ENCODE assay signal across 13 cellular contexts in genomic region chr5:159975462-159976019, GRCh38. TPM values are rescaled to one million over a fixed set of nuclear protein-coding genes. Genes with fewer than 3 reads are reported as not detected.
DNase-seq lines count a peak whose midpoint lies in the region; ATAC-seq, FAIRE-seq and TF ChIP-seq lines count a peak whose summit lies in the region.
"Had no signal": no experiment of that assay in that cellular context is flagged by ENCODE, and none has a peak within 500 bp of the region (broad histone marks: within the 10 kb centered on the region; RNA-seq: fewer than 3 reads in every experiment).

No MANE protein-coding gene starts in this region.

- H3K14ac ChIP-seq in IMR-90 (replicated peaks; ENCODE audit: low read depth, low read length) = peak overlapping the region; percentile 54

- dilution Hi-C loops in IMR-90 (cut with HindIII; ENCODE audit: low sequenced_read_pairs, unreplicated experiment) = no loop called here

- peak overlapping the region; percentile 77 for H3K27ac ChIP-seq in IMR-90 (ENCODE audit: insufficient read depth, low read length)
- H3K27ac ChIP-seq in left lung = no peak overlapping the region
- H3K27ac ChIP-seq: neutrophil had no signal

- H3K4me1 ChIP-seq in IMR-90 (ENCODE audit: control insufficient read depth, insufficient read depth, low read length) = peaks cover 19% of the 10 kb centered on the region
- H3K4me1 ChIP-seq in left lung = peaks cover 0 to 4% of the 10 kb centered on the region in 2 donors

- H3K4me2 ChIP-seq in IMR-90 (ENCODE audit: low read depth, low read length) = peak overlapping the region; percentile 15; the same call in 1 of the 2 replicates

- TF ChIP-seq CTCF in IMR-90 (conservative IDR thresholded peaks at IDR 0.05; ENCODE audit: low read depth, low read length) (peak; percentile 74), bronchial epithelial cell (IDR thresholded peaks at IDR 0.05; ENCODE audit: insufficient read depth, low read length, severe bottlenecking) (no peak), left lung (IDR thresholded peaks at IDR 0.05) (no peak), natural killer cell (IDR thresholded peaks at IDR 0.05) (no peak)

- peak overlapping the region; percentile 83 for H3K4ac ChIP-seq in IMR-90 (ENCODE audit: low read depth, low read length)

- no peak overlapping the region for H3K4me3 ChIP-seq in IMR-90 (ENCODE audit: insufficient read depth, low read depth, low read length)
- no peak overlapping the region for H3K4me3 ChIP-seq in bronchial epithelial cell (ENCODE audit: low read depth, low read length)
- no peak overlapping the region for H3K4me3 ChIP-seq in left lung

- DNase-seq in AG20443 (ENCODE audit: low spot score) = peak; percentile 92
- peak; percentile 97 for DNase-seq in IMR-90
- peak; percentile 61 for DNase-seq in bronchial epithelial cell (ENCODE audit: low read depth)
- no peak for DNase-seq in left lung
- DNase-seq in NCI-H187 treated with DMSO at 0.1 percent for 48 hours (lab: John Stamatoyannopoulos, UW) = no peak
- no peak for DNase-seq in natural killer cell
- DNase-seq: Karpas-422 had no signal

- H3K4me3 Mint-ChIP-seq in natural killer cell = no peak overlapping the region
- H3K4me3 Mint-ChIP-seq: stimulated activated naive CD8-positive, alpha-beta T cell treated with anti-CD3 and anti-CD28 coated beads, Interleukin-15, Interleukin-2, amounts not matched to agents 100 ng/mL and 50 ng/mL, for 24 hours had no signal

- H3K9ac ChIP-seq in IMR-90 (ENCODE audit: low read depth, low read length) = 0 out of 2 replicates have a peak overlapping the region, but pooled peaks have one; percentile 30

- peak overlapping the region; percentile 87 for H2BK5ac ChIP-seq in IMR-90 (ENCODE audit: low read depth, low read length, poor library complexity, severe bottlenecking)

- H3K9me3 ChIP-seq in IMR-90 (ENCODE audit: control insufficient read depth, insufficient read depth, low read length) (no peaks in the 10 kb centered on the region), left lung (no peaks in the 10 kb centered on the region)
- H3K9me3 ChIP-seq: neutrophil had no signal

- peak overlapping the region; percentile 84 for H2AFZ ChIP-seq in IMR-90 (replicated peaks; ENCODE audit: low read length, poor library complexity)

- no peaks in the 10 kb centered on the region for H3K36me3 ChIP-seq in IMR-90 (ENCODE audit: control insufficient read depth, insufficient read depth, low read length)
- no peaks in the 10 kb centered on the region for H3K36me3 ChIP-seq in bronchial epithelial cell (ENCODE audit: control insufficient read depth, insufficient read depth, low read length)
- H3K36me3 ChIP-seq in left lung = no peaks in the 10 kb centered on the region
- H3K36me3 ChIP-seq: neutrophil had no signal

- CTCF ChIA-PET in IMR-90 (lab: Yijun Ruan, JAX) = interaction anchor here (1.5 to 2.6 kb wide), 3 partner anchors 11 to 45 kb away, joined by 4 to 13 read pairs (median 5); no protein-coding TSS in a partner anchor

- H2BK120ac ChIP-seq in IMR-90 (ENCODE audit: low read depth, low read length) = peak overlapping the region; percentile 98

- BruUV-seq in IMR-90 (replicated peaks; lab: Mats Ljungman, UMichigan) = no TSS peak

- 38% methylated on average over 1 of the region's 2 CpGs; no CpG with 5 or more reads in 1 of the 2 experiments for WGBS in IMR-90 (ENCODE audit: extremely low coverage in 2 of 2, insufficient read length in 1 of 2), 2 experiments

- intact Hi-C loops in IMR-90 (cut with micrococcal nuclease) = loop anchor here (1.0 to 10.0 kb wide), 6 partner anchors 34 to 811 kb away; partner anchors contain the start of genes RNF145 and TTC1
- intact Hi-C loops in left lung (cut with DNase I) = no loop called here
- intact Hi-C loops in natural killer cell (cut with micrococcal nuclease) = no loop called here

- peak overlapping the region; percentile 98 for H2BK20ac ChIP-seq in IMR-90 (ENCODE audit: low read depth, low read length)

- peaks cover 3% of the 10 kb centered on the region; the same call in 1 of the 2 replicates for H4K20me1 ChIP-seq in IMR-90 (ENCODE audit: insufficient read depth, low read length)

- FAIRE-seq in bronchial epithelial cell (lab: Jason Lieb, UNC) = no peak
- FAIRE-seq: colon, G401.6 had no signal

- H3K36me3 Mint-ChIP-seq in natural killer cell = peaks cover 8% of the 10 kb centered on the region

- H3K27ac Mint-ChIP-seq in natural killer cell = no peak overlapping the region
- H3K27ac Mint-ChIP-seq: stimulated activated naive CD8-positive, alpha-beta T cell treated with anti-CD3 and anti-CD28 coated beads, Interleukin-15, Interleukin-2, amounts not matched to agents 100 ng/mL and 50 ng/mL, for 24 hours had no signal

- H4K5ac ChIP-seq in IMR-90 (ENCODE audit: low read depth, low read length) = peak overlapping the region; percentile 75

- H3K4me1 Mint-ChIP-seq in natural killer cell = peaks cover 5 to 6% of the 10 kb centered on the region in 2 donors

- H3K27me3 ChIP-seq in IMR-90 (ENCODE audit: control insufficient read depth, insufficient read depth, low read length) (no peaks in the 10 kb centered on the region), bronchial epithelial cell (ENCODE audit: control insufficient read depth, insufficient read depth, low read length) (no peaks in the 10 kb centered on the region), left lung (peaks cover 28 to 43% of the 10 kb centered on the region in 2 donors)

- TF ChIP-seq POLR2A in IMR-90 (IDR thresholded peaks at IDR 0.05; ENCODE audit: low read depth, low read length) = no peak

- H4K91ac ChIP-seq in IMR-90 (ENCODE audit: insufficient read depth, low read depth, low read length) = peak overlapping the region; percentile 90

- H3K79me1 ChIP-seq in IMR-90 (ENCODE audit: low read depth in 1 of 2, low read length in 2 of 2) = peaks cover 0 to 2% of the 10 kb centered on the region in 2 experiments; a peak in 2 of 4 replicates

- peaks cover 16% of the 10 kb centered on the region for H3K9me1 ChIP-seq in IMR-90 (ENCODE audit: insufficient read depth, low read length)

- peak overlapping the region; percentile 55; the same call in 1 of the 2 replicates for H3K18ac ChIP-seq in IMR-90 (ENCODE audit: low read depth, low read length)

- peak overlapping the region; percentile 32 to 86 for H4K8ac ChIP-seq in IMR-90 (ENCODE audit: low read depth in 2 of 2, low read length in 2 of 2)

- peak overlapping the region; percentile 61 for H2AK9ac ChIP-seq in IMR-90 (replicated peaks; ENCODE audit: low read depth, low read length, poor library complexity)

- H2BK15ac ChIP-seq in IMR-90 (ENCODE audit: low read depth, low read length) = peak overlapping the region; percentile 88; the same call in 2 of the 3 replicates

- peak overlapping the region; percentile 92; the same call in 1 of the 2 replicates for H2AK5ac ChIP-seq in IMR-90 (ENCODE audit: low read depth, low read length)

- peak overlapping the region; percentile 76 for H3K56ac ChIP-seq in IMR-90 (ENCODE audit: extremely low read depth, insufficient read depth, low read length)

- ATAC-seq in IMR-90 (ENCODE audit: low read depth) (peak; percentile 95), left lung (peak; percentile 56), natural killer cell (no peak), GM19455 (IDR thresholded peaks at IDR 0.05; ENCODE audit: unreplicated experiment) (no peak), GM19023 (IDR thresholded peaks at IDR 0.05; ENCODE audit: unreplicated experiment) (no peak)

- peaks cover 52 to 76% of the 10 kb centered on the region in 2 donors for H3K27me3 Mint-ChIP-seq in natural killer cell (ENCODE audit: low read depth in 2 of 2)

- H3K9me3 Mint-ChIP-seq in natural killer cell = no peaks in the 10 kb centered on the region
- H3K9me3 Mint-ChIP-seq: stimulated activated naive CD8-positive, alpha-beta T cell treated with anti-CD3 and anti-CD28 coated beads, Interleukin-15, Interleukin-2, amounts not matched to agents 100 ng/mL and 50 ng/mL, for 24 hours had no signal

- peak overlapping the region; percentile 28 for H3K23ac ChIP-seq in IMR-90 (ENCODE audit: low read depth, low read length)

- in situ Hi-C loops in IMR-90 (cut with MboI; ENCODE audit: low sequenced_read_pairs) = no loop called here

- peak; percentile 69 for TF ChIP-seq RAD21 in IMR-90 (IDR thresholded peaks at IDR 0.05; ENCODE audit: low read length)

- POLR2A ChIA-PET in IMR-90 (lab: Charles Lee; ENCODE audit: unreplicated experiment) = no interaction called here

TF ChIP-seq in IMR-90, 13 proteins besides CTCF, POLR2A, EP300 and RAD21:
- peak; percentile 30; the same call in 1 of the 2 replicates for TF ChIP-seq BHLHE40 (IDR thresholded peaks at IDR 0.05; ENCODE audit: low read depth, low read length)
- no peak for TF ChIP-seq RCOR1 (IDR thresholded peaks at IDR 0.05; ENCODE audit: insufficient replicate concordance, low read length)
- TF ChIP-seq SMC3 (IDR thresholded peaks at IDR 0.05; ENCODE audit: low read depth, low read length) = peak; percentile 14; the same call in 1 of the 2 replicates

RNA-seq across cellular contexts. Expression of gene TTC1, which starts 33.4 kb away (rescaled TPM):
- total RNA-seq in IMR-90 (2012; rRNA removed) = 23.1 and 46.9 TPM in 2 replicates
- 36.0 and 41.1 TPM in 2 replicates for polyA plus RNA-seq in IMR-90 (2012; rRNA removed)
- 6.2 and 23.5 TPM in 2 replicates for polyA plus RNA-seq in IMR-90 (2012; cell fraction: cytosol; rRNA removed)
- polyA plus RNA-seq in IMR-90 (2012; cell fraction: nucleus; rRNA removed; ENCODE audit: low replicate concordance) = 2.0 and 11.3 TPM in 2 replicates
- 25.5 and 42.4 TPM in 2 replicates for total RNA-seq in bronchial epithelial cell
- total RNA-seq in left lung = 10 to 100 TPM; 43.1 to 51.8 TPM
- 10 to 100 TPM; 28.1 to 34.9 (median 33.6) TPM for total RNA-seq in natural killer cell

RNA-seq across cellular contexts. Expression of gene ADRA1B, which starts 59.3 kb away (rescaled TPM):
- 0.18 and 0.56 TPM in 2 replicates for total RNA-seq in IMR-90 (2012; rRNA removed)
- 1.5 and 1.6 TPM in 2 replicates for polyA plus RNA-seq in IMR-90 (2012; rRNA removed)
- 0.76 and 1.5 TPM in 2 replicates for polyA plus RNA-seq in IMR-90 (2012; cell fraction: cytosol; rRNA removed)
- 0.54 and 1.4 TPM in 2 replicates for polyA plus RNA-seq in IMR-90 (2012; cell fraction: nucleus; rRNA removed; ENCODE audit: low replicate concordance)
- under 0.01 TPM in 1 of 2 replicates, not detected in the other for total RNA-seq in bronchial epithelial cell
- 1 to 10 TPM; 1.5 to 2.5 TPM for total RNA-seq in left lung
- not detected for total RNA-seq in natural killer cell

Comparison
In these comparisons a context has a peak if more than half of its experiments do, and no peak if none do; other contexts are left out.
1. DNase-seq: peak in AG20443 (single experiment), IMR-90 (single experiment) and bronchial epithelial cell (single experiment); none in left lung (0 of 2), NCI-H187 treated with DMSO at 0.1 percent for 48 hours (single experiment) and natural killer cell (single experiment).
2. ATAC-seq: peak in IMR-90 (single experiment) and left lung (single experiment); none in natural killer cell (0 of 3), GM19455 (single experiment) and GM19023 (single experiment).